8 cellular contexts compared by ENCODE assay signal in genomic region chr9:37027582-37028424, GRCh38. TPM values are rescaled to one million over a fixed set of nuclear protein-coding genes. Genes with fewer than 3 reads are reported as not detected.
DNase-seq lines count a peak whose midpoint lies in the region; ATAC-seq, FAIRE-seq and TF ChIP-seq lines count a peak whose summit lies in the region.

No MANE protein-coding gene starts in this region.

- H3K9me3 Mint-ChIP-seq in activated naive CD8-positive, alpha-beta T cell treated with anti-CD3 and anti-CD28 coated beads, Interleukin-2, amount 50 U/mL, for 24 hours = no peaks in the 10 kb centered on the region

- no peaks in the 10 kb centered on the region for H3K27me3 ChIP-seq in right cardiac atrium (ENCODE audit: control insufficient read depth, insufficient read depth)

- ATAC-seq in HG02588 (IDR thresholded peaks at IDR 0.05; ENCODE audit: unreplicated experiment) = peak; percentile 76
- peak; percentile 94 for ATAC-seq in activated naive CD8-positive, alpha-beta T cell treated with anti-CD3 and anti-CD28 coated beads, Interleukin-2, amount 50 U/mL, for 24 hours
- peak; percentile 95 for ATAC-seq in right cardiac atrium

- H3K9me3 ChIP-seq in right cardiac atrium (ENCODE audit: control insufficient read depth, low read length) = no peaks in the 10 kb centered on the region

- FAIRE-seq in RCC 7860 (lab: Jason Lieb, UNC) = no peak

- 2% methylated on average over 59 of the region's 59 CpGs for WGBS in right cardiac atrium

- peaks cover 38% of the 10 kb centered on the region for H3K4me1 Mint-ChIP-seq in activated naive CD8-positive, alpha-beta T cell treated with anti-CD3 and anti-CD28 coated beads, Interleukin-2, amount 50 U/mL, for 24 hours

- TF ChIP-seq POLR2A in GM10847 (IDR thresholded peaks at IDR 0.05; ENCODE audit: extremely low read depth, insufficient read length) = peak; percentile 77

- peak; percentile 99 for DNase-seq in NCI-H1092 (lab: John Stamatoyannopoulos, UW)
- DNase-seq in SW 1271 (lab: John Stamatoyannopoulos, UW) = peak; percentile 46 to 78
- peak; percentile 94 for DNase-seq in activated naive CD8-positive, alpha-beta T cell treated with anti-CD3 and anti-CD28 coated beads, Interleukin-2, amount 50 U/mL, for 24 hours
- DNase-seq in right cardiac atrium = peak; percentile 87 to 93 (median 93)
- peak; percentile 80 for DNase-seq in renal cortical epithelial cell (ENCODE audit: low read depth)
- DNase-seq in RCC 7860 (ENCODE audit: low spot score) = no peak

- peak overlapping the region; percentile 82 for H3K4me3 Mint-ChIP-seq in activated naive CD8-positive, alpha-beta T cell treated with anti-CD3 and anti-CD28 coated beads, Interleukin-2, amount 50 U/mL, for 24 hours

- intact Hi-C loops in right cardiac atrium (cut with DNase I) = no loop called here

- H3K27me3 Mint-ChIP-seq in activated naive CD8-positive, alpha-beta T cell treated with anti-CD3 and anti-CD28 coated beads, Interleukin-2, amount 50 U/mL, for 24 hours = peaks cover 92% of the 10 kb centered on the region

- no peak overlapping the region for H3K27ac ChIP-seq in right cardiac atrium (ENCODE audit: low read length)

- H3K36me3 Mint-ChIP-seq in activated naive CD8-positive, alpha-beta T cell treated with anti-CD3 and anti-CD28 coated beads, Interleukin-2, amount 50 U/mL, for 24 hours (ENCODE audit: low read depth) = peaks cover 1% of the 10 kb centered on the region

- H3K27ac Mint-ChIP-seq in activated naive CD8-positive, alpha-beta T cell treated with anti-CD3 and anti-CD28 coated beads, Interleukin-2, amount 50 U/mL, for 24 hours = no peak overlapping the region

- no peaks in the 10 kb centered on the region for H3K4me1 ChIP-seq in right cardiac atrium (ENCODE audit: control insufficient read depth, insufficient read depth, low read length)

- H3K4me3 ChIP-seq in right cardiac atrium (ENCODE audit: low read length) = peak overlapping the region; percentile 18

RNA-seq across cellular contexts. Expression of gene PAX5, which starts 6.3 kb away (rescaled TPM):
- total RNA-seq in right cardiac atrium (under 1 TPM in 1 of 4 donors, not detected in 3; 0.03 TPM), renal cortical epithelial cell (not detected in 2 replicates)
- not detected for polyA plus RNA-seq in right cardiac atrium
